In genomic region chr10:28623483-28623882, GRCh38 we compare ENCODE assay signal across 17 cellular contexts. TPM values are rescaled to one million over a fixed set of nuclear protein-coding genes. Genes with fewer than 3 reads are reported as not detected.
DNase-seq lines count a peak whose midpoint lies in the region; TF ChIP-seq lines count a peak whose summit lies in the region.
"Had no signal": no experiment of that assay in that cellular context is flagged by ENCODE, and none has a peak within 500 bp of the region (broad histone marks: within the 10 kb centered on the region; RNA-seq: fewer than 3 reads in every experiment).

No MANE protein-coding gene starts in this region.

- no peaks in the 10 kb centered on the region for H3K79me2 ChIP-seq in neural cell (replicated peaks; ENCODE audit: insufficient read depth, low read length)

- peaks cover 40% of the 10 kb centered on the region for H3K36me3 Mint-ChIP-seq in activated T-cell treated with anti-CD3 and anti-CD28 coated beads, Interleukin-2, amount 50 U/mL, for 24 hours (ENCODE audit: low read depth)
- H3K36me3 Mint-ChIP-seq in endodermal cell (ENCODE audit: low read depth) = peaks cover 23% of the 10 kb centered on the region

- peak overlapping the region; percentile 0 for H3K27ac Mint-ChIP-seq in activated T-cell treated with anti-CD3 and anti-CD28 coated beads, Interleukin-2, amount 50 U/mL, for 24 hours
- peak overlapping the region; percentile 6 for H3K27ac Mint-ChIP-seq in endodermal cell

- no peak overlapping the region for H2AFZ ChIP-seq in neural cell (ENCODE audit: low read depth, low read length)

- H3K4me3 Mint-ChIP-seq in activated T-cell treated with anti-CD3 and anti-CD28 coated beads, Interleukin-2, amount 50 U/mL, for 24 hours = no peak overlapping the region
- no peak overlapping the region for H3K4me3 Mint-ChIP-seq in endodermal cell

- H3K9me3 Mint-ChIP-seq in activated T-cell treated with anti-CD3 and anti-CD28 coated beads, Interleukin-2, amount 50 U/mL, for 24 hours = no peaks in the 10 kb centered on the region
- no peaks in the 10 kb centered on the region for H3K9me3 Mint-ChIP-seq in endodermal cell
- H3K9me3 Mint-ChIP-seq: CD4-positive, CD25-positive, alpha-beta regulatory T cell had no signal

- no peak overlapping the region for H3K4me2 ChIP-seq in neural cell (ENCODE audit: low read length)

- H3K9me3 ChIP-seq in endodermal cell (ENCODE audit: control insufficient read depth, low read length) (no peaks in the 10 kb centered on the region), neural cell (ENCODE audit: low read length) (no peaks in the 10 kb centered on the region), WERI-Rb-1 (ENCODE audit: severe bottlenecking) (no peaks in the 10 kb centered on the region)

- 93 to 97% methylated on average over 5 to 7 of the region's 7 CpGs for WGBS in endodermal cell (ENCODE audit: insufficient coverage in 1 of 2, insufficient read length in 1 of 2), 2 experiments

- peaks cover 9% of the 10 kb centered on the region for H3K4me1 Mint-ChIP-seq in activated T-cell treated with anti-CD3 and anti-CD28 coated beads, Interleukin-2, amount 50 U/mL, for 24 hours (ENCODE audit: low read depth)
- peaks cover 13% of the 10 kb centered on the region for H3K4me1 Mint-ChIP-seq in endodermal cell

- no peaks in the 10 kb centered on the region for H4K20me1 ChIP-seq in neural cell (ENCODE audit: insufficient read depth)

- H3K4me1 ChIP-seq in endodermal cell (ENCODE audit: control insufficient read depth, insufficient read depth, low read length) = peaks cover 2% of the 10 kb centered on the region

- no peaks in the 10 kb centered on the region for H3F3A ChIP-seq in neural cell (ENCODE audit: insufficient read depth, low read length, poor library complexity, severe bottlenecking)

- TF ChIP-seq EP300 in neural cell (conservative IDR thresholded peaks at IDR 0.05; ENCODE audit: poor library complexity, severe bottlenecking) = no peak

- no peaks in the 10 kb centered on the region for H3K9me2 ChIP-seq in neural cell (ENCODE audit: insufficient read depth, low read length)

- no peak overlapping the region for H3K9ac ChIP-seq in endodermal cell (ENCODE audit: extremely low read depth, low read length, poor library complexity, severe bottlenecking)
- H3K9ac ChIP-seq in neural cell (ENCODE audit: low read length) = no peak overlapping the region

- no peak for TF ChIP-seq RAD21 in neural cell (conservative IDR thresholded peaks at IDR 0.05)

- H3K27ac ChIP-seq in endodermal cell (ENCODE audit: low read depth, low read length) = no peak overlapping the region
- no peak overlapping the region for H3K27ac ChIP-seq in neural cell (ENCODE audit: low read length)
- no peak overlapping the region for H3K27ac ChIP-seq in WERI-Rb-1

- H3K36me3 ChIP-seq in endodermal cell (ENCODE audit: control insufficient read depth, insufficient read depth, low read length) (peaks cover 33% of the 10 kb centered on the region), neural cell (ENCODE audit: insufficient read depth, low read length) (peaks cover 8% of the 10 kb centered on the region), WERI-Rb-1 (peaks cover under 1% of the 10 kb centered on the region)

- H3K27me3 ChIP-seq in endodermal cell (ENCODE audit: control insufficient read depth, insufficient read depth, low read length, poor library complexity, severe bottlenecking) (no peaks in the 10 kb centered on the region), neural cell (ENCODE audit: insufficient read depth, low read depth, low read length) (no peaks in the 10 kb centered on the region), WERI-Rb-1 (ENCODE audit: insufficient read depth, low read depth, severe bottlenecking) (no peaks in the 10 kb centered on the region)

- TF ChIP-seq CTCF in endodermal cell (conservative IDR thresholded peaks at IDR 0.05) = no peak
- no peak for TF ChIP-seq CTCF in neural cell (IDR thresholded peaks at IDR 0.05; ENCODE audit: poor library complexity, severe bottlenecking)
- no peak for TF ChIP-seq CTCF in WERI-Rb-1 (IDR thresholded peaks at IDR 0.05; ENCODE audit: low read depth, low read length)

- H3K4me3 ChIP-seq in endodermal cell (ENCODE audit: low read length) = no peak overlapping the region
- no peak overlapping the region for H3K4me3 ChIP-seq in neural cell (ENCODE audit: low read length)
- no peak overlapping the region for H3K4me3 ChIP-seq in WERI-Rb-1 (ENCODE audit: low read depth, low read length)

- in situ Hi-C loops in KBM-7 (cut with MboI; ENCODE audit: low pct_unique_long_range_greater_than_20kb, low sequenced_read_pairs) = no loop called here

- no peak for DNase-seq in activated T-cell treated with anti-CD3 and anti-CD28 coated beads, Interleukin-2, amount 50 U/mL, for 24 hours
- DNase-seq in activated T-cell treated with anti-CD3 and anti-CD28 coated beads, Interleukin-2, amount 50 U/mL, for 48 hours = no peak
- peak; percentile 9 for DNase-seq in KBM-7
- no peak for DNase-seq in endodermal cell
- no peak for DNase-seq in WERI-Rb-1
- no peak for DNase-seq in mesenteric fat pad (ENCODE audit: low spot score)
- DNase-seq in NOMO-1 (lab: John Stamatoyannopoulos, UW; ENCODE audit: unreplicated experiment in 2 of 2) = no peak
- DNase-seq: CD4-positive, CD25-positive, alpha-beta regulatory T cell; DND-41; GDM1; H7; IMR-90; NCI-H1930; NCI-H2171 treated with DMSO at 0.1 percent for 48 hours; NCI-H510A; SIG-M5 had no signal

- peaks cover 3% of the 10 kb centered on the region for H3K27me3 Mint-ChIP-seq in activated T-cell treated with anti-CD3 and anti-CD28 coated beads, Interleukin-2, amount 50 U/mL, for 24 hours
- H3K27me3 Mint-ChIP-seq in endodermal cell (ENCODE audit: insufficient read depth) = no peaks in the 10 kb centered on the region

TF ChIP-seq in neural cell, 6 proteins besides CTCF, POLR2A, EP300 and RAD21:
- TF ChIP-seq SMC3 (conservative IDR thresholded peaks at IDR 0.05; ENCODE audit: poor library complexity) (no peak), TAF1 (IDR thresholded peaks at IDR 0.05; ENCODE audit: low read depth) (no peak), EZH2 (IDR thresholded peaks at IDR 0.05; ENCODE audit: borderline replicate concordance, insufficient read depth, low read length, poor library complexity, severe bottlenecking) (no peak), REST (IDR thresholded peaks at IDR 0.05; ENCODE audit: borderline replicate concordance) (no peak), POLR2AphosphoS5 (IDR thresholded peaks at IDR 0.05) (peak; percentile 3), MXI1 (conservative IDR thresholded peaks at IDR 0.05; ENCODE audit: poor library complexity, severe bottlenecking) (no peak)

RNA-seq across cellular contexts. Expression of gene BAMBI, which starts 53.8 kb away (rescaled TPM):
- total RNA-seq in endodermal cell (10 to 100 TPM; 41.4 to 49.2 TPM), mesenteric fat pad (14.3 TPM)
- 37.6 TPM for polyA plus RNA-seq in endodermal cell (2013, experiment 1 of 2)
- 37.0 TPM for polyA plus RNA-seq in endodermal cell (2013, experiment 2 of 2)
- polyA plus RNA-seq in neural cell = 0.54 and 1.6 TPM in 2 replicates
- 0.46 and 1.2 TPM in 2 replicates for polyA minus RNA-seq in neural cell
